9 cellular contexts compared by ENCODE assay signal in genomic region chr21:45319461-45320211, GRCh38. TPM values are rescaled to one million over a fixed set of nuclear protein-coding genes. Genes with fewer than 3 reads are reported as not detected.
DNase-seq lines count a peak whose midpoint lies in the region; ATAC-seq and TF ChIP-seq lines count a peak whose summit lies in the region.
"Had no signal": no experiment of that assay in that cellular context is flagged by ENCODE, and none has a peak within 500 bp of the region (broad histone marks: within the 10 kb centered on the region; RNA-seq: fewer than 3 reads in every experiment).

No MANE protein-coding gene starts in this region.

- H3K9me3 ChIP-seq in esophagus muscularis mucosa, result no peaks in the 10 kb centered on the region
- H3K9me3 ChIP-seq in naive thymus-derived CD4-positive, alpha-beta T cell (ENCODE audit: control insufficient read depth in 2 of 3, low read length in 3 of 3), result no peaks in the 10 kb centered on the region
- H3K9me3 ChIP-seq in CD8-positive, alpha-beta memory T cell (ENCODE audit: low read length), result no peaks in the 10 kb centered on the region

- H3K27me3 ChIP-seq in esophagus muscularis mucosa, result no peaks in the 10 kb centered on the region
- no peaks in the 10 kb centered on the region for H3K27me3 ChIP-seq in naive thymus-derived CD4-positive, alpha-beta T cell (ENCODE audit: control insufficient read depth in 2 of 2, insufficient read depth in 2 of 2, low read length in 2 of 2)
- no peaks in the 10 kb centered on the region for H3K27me3 ChIP-seq in CD8-positive, alpha-beta memory T cell (ENCODE audit: insufficient read depth, low read length, poor library complexity, severe bottlenecking)

- no peak for TF ChIP-seq EP300 in esophagus muscularis mucosa (IDR thresholded peaks at IDR 0.05)

- H3K27ac Mint-ChIP-seq in activated naive CD8-positive, alpha-beta T cell treated with anti-CD3 and anti-CD28 coated beads, Interleukin-2, amount 10 ng/mL, durations not matched to agents 7 days and 5 days, result no peak overlapping the region
- no peak overlapping the region for H3K27ac Mint-ChIP-seq in activated naive CD8-positive, alpha-beta T cell treated with anti-CD3 and anti-CD28 coated beads, Interleukin-2, amount 50 U/mL, for 24 hours
- peak overlapping the region in 6 of 9 donors; percentile 21 to 100 (median 52) for H3K27ac Mint-ChIP-seq in naive thymus-derived CD4-positive, alpha-beta T cell
- H3K27ac Mint-ChIP-seq in CD8-positive, alpha-beta memory T cell, result no peak overlapping the region

- H3K9me3 Mint-ChIP-seq in activated naive CD8-positive, alpha-beta T cell treated with anti-CD3 and anti-CD28 coated beads, Interleukin-2, amount 10 ng/mL, durations not matched to agents 7 days and 5 days, result no peaks in the 10 kb centered on the region
- H3K9me3 Mint-ChIP-seq in activated naive CD8-positive, alpha-beta T cell treated with anti-CD3 and anti-CD28 coated beads, Interleukin-2, amount 50 U/mL, for 24 hours, result no peaks in the 10 kb centered on the region
- H3K9me3 Mint-ChIP-seq in naive thymus-derived CD4-positive, alpha-beta T cell, result no peaks in the 10 kb centered on the region
- no peaks in the 10 kb centered on the region for H3K9me3 Mint-ChIP-seq in CD8-positive, alpha-beta memory T cell

- no peak for ATAC-seq in activated naive CD8-positive, alpha-beta T cell treated with anti-CD3 and anti-CD28 coated beads, Interleukin-2, amount 10 ng/mL, durations not matched to agents 7 days and 5 days (ENCODE audit: low read depth)
- ATAC-seq in activated naive CD8-positive, alpha-beta T cell treated with anti-CD3 and anti-CD28 coated beads, Interleukin-2, amount 50 U/mL, for 24 hours, result no peak
- no peak for ATAC-seq in naive thymus-derived CD4-positive, alpha-beta T cell
- ATAC-seq in HG03439 (IDR thresholded peaks at IDR 0.05; ENCODE audit: unreplicated experiment), result no peak

- intact Hi-C loops in esophagus muscularis mucosa (cut with DNase I), result no loop called here
- intact Hi-C loops in naive thymus-derived CD4-positive, alpha-beta T cell (cut with micrococcal nuclease), result no loop called here

- POLR2A ChIA-PET in activated naive CD8-positive, alpha-beta T cell treated with anti-CD3 and anti-CD28 coated beads, Interleukin-2, amount 10 ng/mL, durations not matched to agents 7 days and 5 days (lab: Charles Lee), result no interaction called here
- POLR2A ChIA-PET in naive thymus-derived CD4-positive, alpha-beta T cell (lab: Charles Lee), result interaction anchor here (0.8 kb wide), 2 partner anchors 15 to 20 kb away, joined by 3 read pairs; no protein-coding TSS in a partner anchor
- POLR2A ChIA-PET in CD8-positive, alpha-beta memory T cell (lab: Charles Lee), result no interaction called here

- H3K4me1 Mint-ChIP-seq in activated naive CD8-positive, alpha-beta T cell treated with anti-CD3 and anti-CD28 coated beads, Interleukin-2, amount 10 ng/mL, durations not matched to agents 7 days and 5 days, result no peaks in the 10 kb centered on the region
- peaks cover 16% of the 10 kb centered on the region for H3K4me1 Mint-ChIP-seq in activated naive CD8-positive, alpha-beta T cell treated with anti-CD3 and anti-CD28 coated beads, Interleukin-2, amount 50 U/mL, for 24 hours
- H3K4me1 Mint-ChIP-seq in naive thymus-derived CD4-positive, alpha-beta T cell, result peaks cover 4 to 21% (median 11%) of the 10 kb centered on the region in 7 donors
- peaks cover 0 to 6% (median 6%) of the 10 kb centered on the region in 3 donors for H3K4me1 Mint-ChIP-seq in CD8-positive, alpha-beta memory T cell

- H3K27me3 Mint-ChIP-seq in activated naive CD8-positive, alpha-beta T cell treated with anti-CD3 and anti-CD28 coated beads, Interleukin-2, amount 10 ng/mL, durations not matched to agents 7 days and 5 days, result peaks cover 16% of the 10 kb centered on the region
- H3K27me3 Mint-ChIP-seq in activated naive CD8-positive, alpha-beta T cell treated with anti-CD3 and anti-CD28 coated beads, Interleukin-2, amount 50 U/mL, for 24 hours, result peaks cover 4% of the 10 kb centered on the region
- peaks cover 0 to 11% (median 0%) of the 10 kb centered on the region in 5 donors for H3K27me3 Mint-ChIP-seq in naive thymus-derived CD4-positive, alpha-beta T cell
- peaks cover 4 to 28% of the 10 kb centered on the region in 2 donors for H3K27me3 Mint-ChIP-seq in CD8-positive, alpha-beta memory T cell

- peak overlapping the region; percentile 80 to 84 (median 83) for H3K27ac ChIP-seq in esophagus muscularis mucosa (replicated peaks in 1 of 4)
- no peak overlapping the region for H3K27ac ChIP-seq in naive thymus-derived CD4-positive, alpha-beta T cell (ENCODE audit: low read depth, low read length)
- H3K27ac ChIP-seq in CD8-positive, alpha-beta memory T cell (ENCODE audit: low read depth, low read length), result no peak overlapping the region

- no peaks in the 10 kb centered on the region for H3K36me3 Mint-ChIP-seq in activated naive CD8-positive, alpha-beta T cell treated with anti-CD3 and anti-CD28 coated beads, Interleukin-2, amount 10 ng/mL, durations not matched to agents 7 days and 5 days
- H3K36me3 Mint-ChIP-seq in activated naive CD8-positive, alpha-beta T cell treated with anti-CD3 and anti-CD28 coated beads, Interleukin-2, amount 50 U/mL, for 24 hours (ENCODE audit: low read depth), result no peaks in the 10 kb centered on the region
- H3K36me3 Mint-ChIP-seq in naive thymus-derived CD4-positive, alpha-beta T cell, result no peaks in the 10 kb centered on the region
- H3K36me3 Mint-ChIP-seq in CD8-positive, alpha-beta memory T cell, result no peaks in the 10 kb centered on the region

- no peak for TF ChIP-seq POLR2A in esophagus muscularis mucosa (IDR thresholded peaks at IDR 0.05; ENCODE audit: low read depth)

- peak; percentile 20 for DNase-seq in activated naive CD8-positive, alpha-beta T cell treated with anti-CD3 and anti-CD28 coated beads, Interleukin-2, amount 10 ng/mL, durations not matched to agents 7 days and 5 days
- DNase-seq in activated naive CD8-positive, alpha-beta T cell treated with anti-CD3 and anti-CD28 coated beads, Interleukin-2, amount 50 U/mL, for 24 hours, result no peak
- no peak for DNase-seq in esophagus muscularis mucosa (ENCODE audit: extremely low spot score)
- no peak for DNase-seq in naive thymus-derived CD4-positive, alpha-beta T cell
- no peak for DNase-seq in CD8-positive, alpha-beta memory T cell
- DNase-seq in NOMO-1 treated with DMSO at 0.1 percent for 48 hours (lab: John Stamatoyannopoulos, UW; ENCODE audit: unreplicated experiment), result no peak
- no peak for DNase-seq in activated naive CD4-positive, alpha-beta T cell (lab: John Stamatoyannopoulos, UW)
- DNase-seq: stimulated activated CD4-positive, alpha-beta T cell treated with anti-CD3 and anti-CD28 coated beads, Interleukin-4, amount 100 ng/mL, for 24 hours had no signal

- peak in 2 of 3 experiments; percentile 4 to 21 for TF ChIP-seq CTCF in esophagus muscularis mucosa (IDR thresholded peaks at IDR 0.05)

- CTCF ChIA-PET in naive thymus-derived CD4-positive, alpha-beta T cell (lab: Charles Lee), result no interaction called here
- CTCF ChIA-PET in CD8-positive, alpha-beta memory T cell (lab: Charles Lee), result no interaction called here

- no peak overlapping the region for H3K4me3 ChIP-seq in esophagus muscularis mucosa
- no peak overlapping the region for H3K4me3 ChIP-seq in naive thymus-derived CD4-positive, alpha-beta T cell (ENCODE audit: low read length)
- H3K4me3 ChIP-seq in CD8-positive, alpha-beta memory T cell (ENCODE audit: low read length), result no peak overlapping the region

- no peak overlapping the region for H3K4me3 Mint-ChIP-seq in activated naive CD8-positive, alpha-beta T cell treated with anti-CD3 and anti-CD28 coated beads, Interleukin-2, amount 10 ng/mL, durations not matched to agents 7 days and 5 days
- no peak overlapping the region for H3K4me3 Mint-ChIP-seq in activated naive CD8-positive, alpha-beta T cell treated with anti-CD3 and anti-CD28 coated beads, Interleukin-2, amount 50 U/mL, for 24 hours
- peak overlapping the region in 1 of 10 donors; percentile 89 for H3K4me3 Mint-ChIP-seq in naive thymus-derived CD4-positive, alpha-beta T cell
- H3K4me3 Mint-ChIP-seq in CD8-positive, alpha-beta memory T cell, result no peak overlapping the region

- WGBS in esophagus muscularis mucosa, result 64% methylated on average over 19 of the region's 23 CpGs

- H3K36me3 ChIP-seq in esophagus muscularis mucosa, result no peaks in the 10 kb centered on the region
- no peaks in the 10 kb centered on the region for H3K36me3 ChIP-seq in naive thymus-derived CD4-positive, alpha-beta T cell (ENCODE audit: control insufficient read depth in 2 of 3, insufficient read depth in 3 of 3, low read length in 3 of 3)
- H3K36me3 ChIP-seq in CD8-positive, alpha-beta memory T cell (ENCODE audit: insufficient read depth, low read length), result no peaks in the 10 kb centered on the region

- H3K4me1 ChIP-seq in esophagus muscularis mucosa, result peaks cover 56 to 80% (median 76%) of the 10 kb centered on the region in 4 donors
- H3K4me1 ChIP-seq in naive thymus-derived CD4-positive, alpha-beta T cell (ENCODE audit: control insufficient read depth in 2 of 2, insufficient read depth in 2 of 2, low read length in 2 of 2), result peaks cover 0 to 26% of the 10 kb centered on the region in 2 donors
- H3K4me1 ChIP-seq in CD8-positive, alpha-beta memory T cell (ENCODE audit: insufficient read depth, low read length), result peaks cover 14% of the 10 kb centered on the region

RNA-seq across cellular contexts. Expression of gene POFUT2, which starts 31.9 kb away (rescaled TPM):
- total RNA-seq in activated naive CD8-positive, alpha-beta T cell treated with anti-CD3 and anti-CD28 coated beads, Interleukin-2, amount 10 ng/mL, durations not matched to agents 7 days and 5 days, result 10 to 100 TPM; 26.0 to 27.0 TPM
- total RNA-seq in esophagus muscularis mucosa, result 10 to 100 TPM; 15.8 to 21.6 (median 18.7) TPM
- 10 to 100 TPM; 20.1 to 53.3 (median 47.8) TPM for total RNA-seq in naive thymus-derived CD4-positive, alpha-beta T cell
- 1 to 10 TPM; 3.8 to 5.4 TPM for polyA plus RNA-seq in naive thymus-derived CD4-positive, alpha-beta T cell
- total RNA-seq in CD8-positive, alpha-beta memory T cell, result 10 to 100 TPM; 13.5 to 14.5 TPM
- 4.9 TPM for polyA plus RNA-seq in CD8-positive, alpha-beta memory T cell

Comparison
In these comparisons a context has a peak if more than half of its experiments do, and no peak if none do; other contexts are left out.
1. H3K27ac Mint-ChIP-seq: peak in naive thymus-derived CD4-positive, alpha-beta T cell (6 of 9); none in activated naive CD8-positive, alpha-beta T cell treated with anti-CD3 and anti-CD28 coated beads, Interleukin-2, amount 10 ng/mL, durations not matched to agents 7 days and 5 days (single experiment), activated naive CD8-positive, alpha-beta T cell treated with anti-CD3 and anti-CD28 coated beads, Interleukin-2, amount 50 U/mL, for 24 hours (single experiment) and CD8-positive, alpha-beta memory T cell (0 of 8).
2. H3K27ac ChIP-seq: peak in esophagus muscularis mucosa (4 of 4); none in naive thymus-derived CD4-positive, alpha-beta T cell (single experiment) and CD8-positive, alpha-beta memory T cell (single experiment).